Comparison of ENCODE assay signal across 8 cellular contexts in the genomic region with DNA sequence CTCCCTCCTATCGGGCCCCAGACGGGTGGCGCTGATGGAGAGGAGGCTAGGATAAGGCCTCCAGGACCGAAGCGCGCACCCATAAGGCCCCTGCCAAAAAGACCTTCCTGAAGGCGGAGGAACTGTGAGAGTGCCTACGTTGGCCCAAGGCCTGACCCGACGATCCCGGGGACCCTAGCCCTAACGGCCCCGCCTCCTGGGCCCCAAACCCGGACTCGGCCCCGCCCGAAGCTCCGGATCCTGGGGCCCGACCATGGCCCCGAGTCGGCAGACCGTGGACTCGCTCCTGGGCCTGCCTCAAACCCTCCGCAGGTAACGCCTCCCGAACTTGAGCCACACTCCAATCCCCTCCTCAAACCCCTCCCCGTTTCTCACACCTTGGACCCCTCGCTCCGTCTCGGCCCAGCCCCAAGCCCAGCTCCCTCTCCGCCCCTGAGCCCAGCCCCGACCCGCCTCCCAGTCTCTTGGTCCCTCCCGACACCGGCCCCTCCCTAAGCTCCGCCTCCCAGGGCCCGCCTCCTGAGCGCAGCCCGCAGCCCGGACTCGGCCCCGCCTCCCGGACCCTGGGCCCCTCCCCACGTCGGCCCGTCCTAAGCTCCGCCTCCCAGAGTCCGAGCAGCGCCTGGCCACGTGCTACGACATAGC. TPM values are rescaled to one million over a fixed set of nuclear protein-coding genes. Genes with fewer than 3 reads are reported as not detected.
DNase-seq lines count a peak whose midpoint lies in the region; ATAC-seq and TF ChIP-seq lines count a peak whose summit lies in the region.
"Not testable (repeated sequence)": the region's sequence is repeated elsewhere in the genome, so short reads cannot be mapped to it uniquely, and the experiment has no call there.

No MANE protein-coding gene starts in this region.

- peak in 1 of 2 donors; percentile 78 for TF ChIP-seq POLR2A in Peyer's patch (IDR thresholded peaks at IDR 0.05)

- not testable (repeated sequence) for DNase-seq in Caco-2; ascending aorta (ENCODE audit: low spot score in 2 of 2); mucosa of descending colon
- DNase-seq in Peyer's patch (peak in 2 of 3 donors; percentile 18 to 94), fibroblast of the conjunctiva (ENCODE audit: low read depth) (peak; percentile 52)

- H3K9me3 ChIP-seq in Caco-2; HUES48 (ENCODE audit: control insufficient read depth, insufficient read depth, low read length); Peyer's patch; ascending aorta; mucosa of descending colon; stomach smooth muscle (ENCODE audit: control insufficient read depth in 2 of 2, low read length in 2 of 2): not testable (repeated sequence)

- H3K36me3 Mint-ChIP-seq in Caco-2 (ENCODE audit: insufficient read depth, unreplicated experiment): peaks cover 24% of the 10 kb centered on the region

- peak overlapping the region; percentile 55 for H3K27ac ChIP-seq in HUES48 (ENCODE audit: low read depth, low read length)
- H3K27ac ChIP-seq in Peyer's patch: peak overlapping the region; percentile 77 to 94 (median 86)
- peak overlapping the region; percentile 90 to 93 for H3K27ac ChIP-seq in ascending aorta
- peak overlapping the region; percentile 70 for H3K27ac ChIP-seq in stomach smooth muscle (ENCODE audit: low read length)

- H3K27me3 Mint-ChIP-seq in Caco-2 (ENCODE audit: insufficient read depth, unreplicated experiment): not testable (repeated sequence)

- peak overlapping the region; percentile 85 for H3K27ac Mint-ChIP-seq in Caco-2 (ENCODE audit: unreplicated experiment)

- not testable (repeated sequence) for H3K36me3 ChIP-seq in Caco-2 (ENCODE audit: control insufficient read depth, insufficient read depth, low read length); HUES48 (ENCODE audit: control insufficient read depth, insufficient read depth, low read length); Peyer's patch; ascending aorta; mucosa of descending colon (ENCODE audit: low read depth); stomach smooth muscle (ENCODE audit: control insufficient read depth in 2 of 2, insufficient read depth in 2 of 2, low read length in 2 of 2)

- not testable (repeated sequence) for H3K9ac ChIP-seq in HUES48 (ENCODE audit: low read depth, low read length)
- H3K9ac ChIP-seq in stomach smooth muscle (ENCODE audit: low read length in 2 of 2): peak overlapping the region; percentile 70 to 79

- ATAC-seq in GM21515 (IDR thresholded peaks at IDR 0.05; ENCODE audit: unreplicated experiment) (peak; percentile 39), mucosa of descending colon (peak; percentile 28)

- intact Hi-C loops in Caco-2 (cut with micrococcal nuclease; ENCODE audit: unreplicated experiment); mucosa of descending colon (cut with DNase I, micrococcal nuclease): not testable (repeated sequence)
- intact Hi-C loops in ascending aorta (cut with DNase I): loop anchor here (2.0 to 10.0 kb wide), 4 partner anchors 142 to 648 kb away; partner anchors contain the start of genes ANAPC15, CLPB, DHCR7 and RNF121

- H3K27me3 ChIP-seq in Caco-2 (replicated peaks; ENCODE audit: control insufficient read depth, insufficient read depth, low read length); HUES48 (ENCODE audit: control insufficient read depth, insufficient read depth, low read length); Peyer's patch; ascending aorta; stomach smooth muscle (ENCODE audit: control insufficient read depth in 1 of 2, insufficient read depth in 2 of 2, low read length in 2 of 2): not testable (repeated sequence)

- CTCF ChIA-PET in Caco-2 (lab: Charles Lee): interaction anchor here (0.6 to 1.0 kb wide), 2 partner anchors 14 to 201 kb away, joined by 5 to 9 read pairs; no protein-coding TSS in a partner anchor

- not testable (repeated sequence) for BruUV-seq in Caco-2 (replicated peaks; lab: Mats Ljungman, UMichigan)

- peak overlapping the region; percentile 42 for H3K4me3 ChIP-seq in Caco-2 (ENCODE audit: low read depth, low read length)
- H3K4me3 ChIP-seq in HUES48 (ENCODE audit: low read depth, low read length): peak overlapping the region; percentile 58
- H3K4me3 ChIP-seq in Peyer's patch: peak overlapping the region; percentile 49 to 91 (median 64)
- peak overlapping the region; percentile 53 to 71 for H3K4me3 ChIP-seq in ascending aorta
- not testable (repeated sequence) for H3K4me3 ChIP-seq in mucosa of descending colon
- peak overlapping the region; percentile 65 to 76 for H3K4me3 ChIP-seq in stomach smooth muscle (ENCODE audit: low read length in 2 of 2)

- H3K4me1 Mint-ChIP-seq in Caco-2 (ENCODE audit: low read depth, unreplicated experiment): peaks cover 37% of the 10 kb centered on the region

- not testable (repeated sequence) for TF ChIP-seq CTCF in Caco-2 (IDR thresholded peaks at IDR 0.05; ENCODE audit: insufficient read depth in 1 of 2, low read depth in 1 of 2, low read length in 1 of 2, severe bottlenecking in 1 of 2, unreplicated experiment in 1 of 2); Peyer's patch (IDR thresholded peaks at IDR 0.05); ascending aorta (IDR thresholded peaks at IDR 0.05); mucosa of descending colon (IDR thresholded peaks at IDR 0.05)

- H3K9me3 Mint-ChIP-seq in Caco-2 (ENCODE audit: unreplicated experiment): not testable (repeated sequence)

- peak overlapping the region; percentile 78 for H3K4me3 Mint-ChIP-seq in Caco-2 (ENCODE audit: unreplicated experiment)

- not testable (repeated sequence) for H3K4me1 ChIP-seq in Caco-2; HUES48 (ENCODE audit: control insufficient read depth, insufficient read depth, low read length); ascending aorta; stomach smooth muscle (ENCODE audit: control insufficient read depth, insufficient read depth, low read length)
- H3K4me1 ChIP-seq in Peyer's patch (peaks cover 0 to 10% (median 0%) of the 10 kb centered on the region in 4 donors), mucosa of descending colon (ENCODE audit: low read depth) (peaks cover 12% of the 10 kb centered on the region)

- POLR2A ChIA-PET in Caco-2 (lab: Charles Lee): interaction anchor here (0.6 to 0.9 kb wide), 2 partner anchors 76 to 224 kb away, joined by 4 to 5 read pairs; no protein-coding TSS in a partner anchor

RNA-seq across cellular contexts. Expression of gene DEFB108B, which starts 46.5 kb away (rescaled TPM):
- total RNA-seq in Caco-2 (2022) (not detected in 2 replicates), Peyer's patch (not detected), ascending aorta (not detected), mucosa of descending colon (not detected)
